In the genomic region with DNA sequence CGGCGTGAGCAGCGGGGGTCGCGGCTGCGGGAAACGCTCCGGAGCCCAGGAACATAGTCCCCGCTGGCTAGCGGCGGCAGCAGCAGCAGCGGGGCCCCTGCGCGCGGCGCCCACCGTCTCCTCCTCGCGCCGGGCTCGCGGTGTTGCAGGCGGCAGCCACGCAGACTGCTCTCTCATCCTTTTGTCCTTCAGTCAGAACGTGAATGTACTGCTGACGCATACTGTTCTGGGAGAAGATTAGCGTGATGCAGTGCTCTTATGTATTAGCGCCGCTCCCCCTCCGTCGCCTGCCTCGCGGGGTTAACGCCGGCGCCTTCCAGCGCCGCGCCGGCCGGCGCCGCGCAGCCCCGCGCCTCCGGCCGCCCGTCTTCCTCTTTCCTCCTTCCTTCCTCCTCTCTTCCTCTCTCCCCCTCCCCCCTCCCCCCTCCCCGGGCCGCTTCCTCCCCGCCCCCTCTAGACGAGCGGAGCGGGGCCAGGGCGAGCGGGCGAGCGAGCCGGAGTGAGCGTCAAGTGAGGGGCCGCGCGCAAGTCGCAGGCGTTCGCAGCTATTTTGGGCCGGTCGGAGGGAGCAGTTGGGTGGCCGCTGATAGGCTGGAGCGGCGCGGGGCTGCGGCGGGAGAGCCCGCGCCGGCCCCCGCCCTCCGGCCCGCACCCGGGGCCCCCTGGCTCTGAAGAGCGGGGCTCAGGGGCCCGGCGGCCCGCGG, we compare ENCODE assay signal across 8 cellular contexts. TPM values are rescaled to one million over a fixed set of nuclear protein-coding genes. Genes with fewer than 3 reads are reported as not detected.
A peak's percentile ranks its signal among the peaks of the same experiment; 100 is the strongest.
DNase-seq lines count a peak whose midpoint lies in the region; ATAC-seq and TF ChIP-seq lines count a peak whose summit lies in the region.

No MANE protein-coding gene starts in this region.

- H3K4me1 Mint-ChIP-seq in T-helper 2 cell treated with Interferon-gamma antibody and Interleukin-4, amounts not matched to agents 5 μg/mL and 100 μg/mL, for 36 hours (ENCODE audit: low read depth), result peaks cover 4% of the 10 kb centered on the region

- H3K4me3 ChIP-seq in astrocyte of the cerebellum (ENCODE audit: low read depth, low read length) (peak overlapping the region; percentile 36), hepatocyte (peak overlapping the region; percentile 26), skeletal muscle cell (ENCODE audit: low read depth, low read length) (peak overlapping the region; percentile 43)

- H3K27ac ChIP-seq in hepatocyte, result peak overlapping the region; percentile 65

- H3K9me3 ChIP-seq in hepatocyte (ENCODE audit: low read depth), result no peaks in the 10 kb centered on the region

- no peaks in the 10 kb centered on the region for H3K9me2 ChIP-seq in hepatocyte (replicated peaks; ENCODE audit: insufficient read depth)

- DNase-seq in AG09319 (ENCODE audit: extremely low read depth, low read depth) (peak; percentile 61), astrocyte of the cerebellum (ENCODE audit: low read depth) (peak; percentile 72), hepatocyte (ENCODE audit: low spot score) (peak; percentile 89), skeletal muscle cell (ENCODE audit: low read depth) (peak; percentile 76), GOT3 (lab: John Stamatoyannopoulos, UW) (no peak)
- DNase-seq in T-helper 2 cell treated with Interferon-gamma antibody and Interleukin-4, amounts not matched to agents 5 μg/mL and 100 μg/mL, for 36 hours (ENCODE audit: low spot score), result peak; percentile 60

- H3K27me3 Mint-ChIP-seq in T-helper 2 cell treated with Interferon-gamma antibody and Interleukin-4, amounts not matched to agents 5 μg/mL and 100 μg/mL, for 36 hours (ENCODE audit: low read depth), result peaks cover 31% of the 10 kb centered on the region

- no peak overlapping the region for H2AFZ ChIP-seq in hepatocyte

- peaks cover 57% of the 10 kb centered on the region for H4K20me1 ChIP-seq in hepatocyte (ENCODE audit: insufficient read depth, poor library complexity, severe bottlenecking)

- in situ Hi-C loops in astrocyte of the cerebellum (cut with HindIII; ENCODE audit: low sequenced_read_pairs), result no loop called here

- peak overlapping the region; percentile 75 for H3K4me3 Mint-ChIP-seq in T-helper 2 cell treated with Interferon-gamma antibody and Interleukin-4, amounts not matched to agents 5 μg/mL and 100 μg/mL, for 36 hours

- TF ChIP-seq CTCF in AG09319 (IDR thresholded peaks at IDR 0.05; ENCODE audit: low read depth, low read length), result peak; percentile 25
- peak; percentile 32 for TF ChIP-seq CTCF in astrocyte of the cerebellum (IDR thresholded peaks at IDR 0.05; ENCODE audit: low read depth, low read length, missing control alignments)
- TF ChIP-seq CTCF in hepatocyte (IDR thresholded peaks at IDR 0.05; ENCODE audit: poor library complexity), result peak; percentile 28

- H3K36me3 ChIP-seq in hepatocyte (replicated peaks; ENCODE audit: insufficient read depth, low read depth), result no peaks in the 10 kb centered on the region

- peaks cover 3% of the 10 kb centered on the region for H3K27me3 ChIP-seq in hepatocyte

- ATAC-seq in GM19043 (IDR thresholded peaks at IDR 0.05; ENCODE audit: low read depth, unreplicated experiment) (peak; percentile 43), HG03442 (IDR thresholded peaks at IDR 0.05; ENCODE audit: unreplicated experiment) (peak; percentile 60)

- H3K79me2 ChIP-seq in hepatocyte, result peaks cover 54% of the 10 kb centered on the region

- H3K4me1 ChIP-seq in hepatocyte (ENCODE audit: insufficient read depth), result peaks cover 12% of the 10 kb centered on the region

- peaks cover 19% of the 10 kb centered on the region for H3K36me3 Mint-ChIP-seq in T-helper 2 cell treated with Interferon-gamma antibody and Interleukin-4, amounts not matched to agents 5 μg/mL and 100 μg/mL, for 36 hours (ENCODE audit: low read depth)

- peak overlapping the region; percentile 98 for H3K4me2 ChIP-seq in hepatocyte

- WGBS in hepatocyte (ENCODE audit: low lambda C conversion rate, missing lambda C conversion rate), result under 1% methylated on average over 51 of the region's 87 CpGs

- H3K9me3 Mint-ChIP-seq in T-helper 2 cell treated with Interferon-gamma antibody and Interleukin-4, amounts not matched to agents 5 μg/mL and 100 μg/mL, for 36 hours, result no peaks in the 10 kb centered on the region

- no peak overlapping the region for H3K27ac Mint-ChIP-seq in T-helper 2 cell treated with Interferon-gamma antibody and Interleukin-4, amounts not matched to agents 5 μg/mL and 100 μg/mL, for 36 hours

RNA-seq across cellular contexts. Expression of a gene that starts 0.8 kb away (rescaled TPM):
- 15.1 TPM in 2 replicates for total RNA-seq in hepatocyte
- polyA plus RNA-seq in hepatocyte, result 3.5 and 3.9 TPM in 2 replicates
